29 cellular contexts compared by ENCODE assay signal in genomic region chr19:31387662-31388175, GRCh38. TPM values are rescaled to one million over a fixed set of nuclear protein-coding genes. Genes with fewer than 3 reads are reported as not detected.
A peak's percentile ranks its signal among the peaks of the same experiment; 100 is the strongest.
DNase-seq lines count a peak whose midpoint lies in the region; ATAC-seq, FAIRE-seq and TF ChIP-seq lines count a peak whose summit lies in the region.
"Had no signal": no experiment of that assay in that cellular context is flagged by ENCODE, and none has a peak within 500 bp of the region (broad histone marks: within the 10 kb centered on the region; RNA-seq: fewer than 3 reads in every experiment).

No MANE protein-coding gene starts in this region.

- ATAC-seq in Right ventricle myocardium inferior, result no peak
- ATAC-seq: CD8-positive, alpha-beta T cell; SK-N-SH treated with all-trans-retinoic acid at 6 μM for 48 hours had no signal

- no peak overlapping the region for H3K9ac ChIP-seq in iPS-20b (ENCODE audit: low read depth, low read length)
- H3K9ac ChIP-seq: KMS-11 had no signal

- H3K27me3 ChIP-seq in iPS-20b (ENCODE audit: insufficient read depth, low read length), result no peaks in the 10 kb centered on the region
- H3K27me3 ChIP-seq: SJCRH30 had no signal

- no peaks in the 10 kb centered on the region for H3K9me3 ChIP-seq in iPS-20b (ENCODE audit: insufficient read depth, low read depth, low read length)
- H3K9me3 ChIP-seq: HAP-1, SJCRH30 had no signal

- no peak for FAIRE-seq in urothelium cell line (lab: Jason Lieb, UNC)
- FAIRE-seq: A204.1, GM12891, RCC 7860 had no signal

- intact Hi-C loops in Right ventricle myocardium inferior (cut with DNase I), result no loop called here

- H3K36me3 ChIP-seq in iPS-20b (ENCODE audit: insufficient read depth, low read depth, low read length), result no peaks in the 10 kb centered on the region
- H3K36me3 ChIP-seq: HAP-1, SJCRH30 had no signal

- H3K27ac Mint-ChIP-seq in progenitor cell of endocrine pancreas, result peak overlapping the region; percentile 3
- H3K27ac Mint-ChIP-seq: CD8-positive, alpha-beta T cell had no signal

- peak overlapping the region; percentile 43 for H3K27ac ChIP-seq in iPS-20b (ENCODE audit: low read length)
- H3K27ac ChIP-seq: C4-2B, KMS-11, SJCRH30 had no signal

- DNase-seq in ELF-1 (ENCODE audit: low read depth, low spot score), result peak; percentile 30
- DNase-seq in RPMI7951 (ENCODE audit: low read depth), result peak; percentile 76
- no peak for DNase-seq in progenitor cell of endocrine pancreas (ENCODE audit: low spot score, unreplicated experiment)
- no peak for DNase-seq in stimulated activated CD4-positive, alpha-beta T cell treated with anti-CD3 and anti-CD28 coated beads, Interleukin-2, amount 100 ng/mL, for 24 hours
- no peak for DNase-seq in mucosa of gallbladder (ENCODE audit: low spot score)
- no peak for DNase-seq in urothelium cell line (ENCODE audit: low spot score)
- DNase-seq in Right ventricle myocardium inferior (ENCODE audit: missing footprints), result no peak
- DNase-seq: AML-193; Caco-2; CD8-positive, alpha-beta T cell; GDM1; IMR-90; MM.1S; NCI-H1092; NCI-H1417 treated with DMSO at 0.1 percent for 48 hours; NCI-H1694 treated with DMSO at 0.1 percent for 48 hours; NCI-H2171 treated with DMSO at 0.1 percent for 48 hours; NCI-H345; NCI-H524; NCI-H748 treated with DMSO at 0.1 percent for 48 hours; SJCRH30 had no signal

- no peaks in the 10 kb centered on the region for H3K36me3 Mint-ChIP-seq in progenitor cell of endocrine pancreas (ENCODE audit: insufficient read depth)
- H3K36me3 Mint-ChIP-seq: CD8-positive, alpha-beta T cell had no signal

- TF ChIP-seq CTCF in progenitor cell of endocrine pancreas (IDR thresholded peaks at IDR 0.05; ENCODE audit: unreplicated experiment), result no peak

- H3K9me3 Mint-ChIP-seq in progenitor cell of endocrine pancreas (ENCODE audit: low read depth), result no peaks in the 10 kb centered on the region
- H3K9me3 Mint-ChIP-seq: CD8-positive, alpha-beta T cell had no signal

- H3K4me3 ChIP-seq in iPS-20b (ENCODE audit: low read length), result no peak overlapping the region
- H3K4me3 ChIP-seq: HAP-1, SJCRH30 had no signal

- H3K4me1 ChIP-seq in iPS-20b (ENCODE audit: insufficient read depth, low read length), result no peaks in the 10 kb centered on the region; the same call in 1 of the 2 replicates
- H3K4me1 ChIP-seq: Caco-2, HAP-1 had no signal

- peaks cover 19% of the 10 kb centered on the region for H3K4me1 Mint-ChIP-seq in progenitor cell of endocrine pancreas (ENCODE audit: low read depth)

- H3K27me3 Mint-ChIP-seq in progenitor cell of endocrine pancreas, result peaks cover 5% of the 10 kb centered on the region

- H3K4me3 Mint-ChIP-seq in progenitor cell of endocrine pancreas (ENCODE audit: low read depth), result no peak overlapping the region
- H3K4me3 Mint-ChIP-seq: CD8-positive, alpha-beta T cell had no signal

RNA-seq across cellular contexts. Expression of gene TSHZ3, which starts 38.5 kb away (rescaled TPM):
- 8.5 and 9.9 TPM in 2 replicates for total RNA-seq in RPMI7951 (2014; rRNA removed; shearing (Covaris generic))
- total RNA-seq in progenitor cell of endocrine pancreas (15.0 and 15.5 TPM in 2 replicates), mucosa of gallbladder (16.5 TPM), Right ventricle myocardium inferior (3.5 TPM)
- total RNA-seq: Caco-2; CD8-positive, alpha-beta T cell had no signal

Comparison
In these comparisons a context has a peak if more than half of its experiments do, and no peak if none do; other contexts are left out.
1. DNase-seq: peak in ELF-1 (single experiment) and RPMI7951 (single experiment); none in progenitor cell of endocrine pancreas (single experiment), stimulated activated CD4-positive, alpha-beta T cell treated with anti-CD3 and anti-CD28 coated beads, Interleukin-2, amount 100 ng/mL, for 24 hours (0 of 2), mucosa of gallbladder (single experiment), urothelium cell line (single experiment) and Right ventricle myocardium inferior (single experiment).